14 cellular contexts compared by ENCODE assay signal in genomic region chr10:73169320-73169719, GRCh38. TPM values are rescaled to one million over a fixed set of nuclear protein-coding genes. Genes with fewer than 3 reads are reported as not detected.
DNase-seq lines count a peak whose midpoint lies in the region; ATAC-seq, FAIRE-seq and TF ChIP-seq lines count a peak whose summit lies in the region.
"Had no signal": no experiment of that assay in that cellular context is flagged by ENCODE, and none has a peak within 500 bp of the region (broad histone marks: within the 10 kb centered on the region; RNA-seq: fewer than 3 reads in every experiment).

No MANE protein-coding gene starts in this region.

- no peak overlapping the region for H3K27ac ChIP-seq in CD4-positive, alpha-beta memory T cell (ENCODE audit: low read depth, low read length)
- H3K27ac ChIP-seq in vagina: no peak overlapping the region
- H3K27ac ChIP-seq in PC-3 (ENCODE audit: low read length): no peak overlapping the region

- TF ChIP-seq POLR2A in vagina (IDR thresholded peaks at IDR 0.05) (no peak), GM12892 (IDR thresholded peaks at IDR 0.05; ENCODE audit: low read depth, low read length) (no peak)

- no peaks in the 10 kb centered on the region for H3K27me3 Mint-ChIP-seq in CD4-positive, alpha-beta memory T cell
- H3K27me3 Mint-ChIP-seq in activated T-helper 1 cell treated with anti-CD3 and anti-CD28 coated beads, Interleukin-12 subunit alpha, Interleukin-12 subunit beta, Interleukin-2, Interleukin-4 antibody, amounts not matched to agents 30 ng/mL and 10 ng/mL and 1 ng/mL, durations not matched to agents 14 hours and 24 hours and 36 hours (ENCODE audit: insufficient read depth): no peaks in the 10 kb centered on the region
- no peaks in the 10 kb centered on the region for H3K27me3 Mint-ChIP-seq in naive thymus-derived CD8-positive, alpha-beta T cell

- H3K4me1 Mint-ChIP-seq in CD4-positive, alpha-beta memory T cell: peaks cover 26 to 39% (median 32%) of the 10 kb centered on the region in 4 donors
- peaks cover 33% of the 10 kb centered on the region for H3K4me1 Mint-ChIP-seq in activated T-helper 1 cell treated with anti-CD3 and anti-CD28 coated beads, Interleukin-12 subunit alpha, Interleukin-12 subunit beta, Interleukin-2, Interleukin-4 antibody, amounts not matched to agents 30 ng/mL and 10 ng/mL and 1 ng/mL, durations not matched to agents 14 hours and 24 hours and 36 hours (ENCODE audit: low read depth)
- peaks cover 25 to 39% (median 38%) of the 10 kb centered on the region in 4 donors for H3K4me1 Mint-ChIP-seq in naive thymus-derived CD8-positive, alpha-beta T cell

- H3F3A ChIP-seq in PC-3 (ENCODE audit: low read length, unreplicated experiment): no peaks in the 10 kb centered on the region

- no peak overlapping the region for H3K9ac ChIP-seq in PC-3 (ENCODE audit: low read length)

- no peak overlapping the region for H3K4me3 ChIP-seq in CD4-positive, alpha-beta memory T cell (ENCODE audit: low read length in 2 of 2)
- H3K4me3 ChIP-seq in HFF-Myc (replicated peaks; ENCODE audit: low read depth, low read length) (peak overlapping the region; percentile 100; the same call in 1 of the 2 replicates), vagina (no peak overlapping the region), PC-3 (ENCODE audit: low read length) (no peak overlapping the region)

- peaks cover 31% of the 10 kb centered on the region for H3K4me1 ChIP-seq in CD4-positive, alpha-beta memory T cell (ENCODE audit: insufficient read depth, low read length)
- H3K4me1 ChIP-seq in vagina (peaks cover 37% of the 10 kb centered on the region), PC-3 (ENCODE audit: insufficient read depth, low read length) (peaks cover 21% of the 10 kb centered on the region)

- DNase-seq in CD4-positive, alpha-beta memory T cell: no peak
- no peak for DNase-seq in HFF-Myc (ENCODE audit: extremely low read depth, low read depth)
- DNase-seq in activated T-helper 1 cell treated with anti-CD3 and anti-CD28 coated beads, Interleukin-12 subunit alpha, Interleukin-12 subunit beta, Interleukin-2, Interleukin-4 antibody, amounts not matched to agents 30 ng/mL and 10 ng/mL and 1 ng/mL, durations not matched to agents 14 hours and 24 hours and 36 hours (ENCODE audit: low spot score): no peak
- no peak for DNase-seq in naive thymus-derived CD8-positive, alpha-beta T cell
- DNase-seq in vagina (ENCODE audit: extremely low spot score in 2 of 2): no peak
- DNase-seq in GM12892 (ENCODE audit: insufficient read length): no peak
- DNase-seq in PC-3: no peak
- DNase-seq: lower lobe of right lung; NCI-H2029 treated with DMSO at 0.1 percent for 48 hours; NCI-H526 treated with DMSO at 0.1 percent for 48 hours; stimulated activated CD4-positive, alpha-beta T cell treated with anti-CD3 and anti-CD28 coated beads, Interleukin-2, amount 100 ng/mL, for 24 hours had no signal

- no peak for ATAC-seq in naive thymus-derived CD8-positive, alpha-beta T cell
- no peak for ATAC-seq in PC-3
- ATAC-seq: gastroesophageal sphincter, Panc1 had no signal

- H3K27me3 ChIP-seq in CD4-positive, alpha-beta memory T cell (ENCODE audit: insufficient read depth, low read length): no peaks in the 10 kb centered on the region
- H3K27me3 ChIP-seq in vagina: no peaks in the 10 kb centered on the region
- no peaks in the 10 kb centered on the region for H3K27me3 ChIP-seq in PC-3 (ENCODE audit: low read length)
- H3K27me3 ChIP-seq: gastroesophageal sphincter, right atrium auricular region had no signal

- H3K36me3 Mint-ChIP-seq in CD4-positive, alpha-beta memory T cell: peaks cover 4 to 16% of the 10 kb centered on the region in 2 donors
- H3K36me3 Mint-ChIP-seq in activated T-helper 1 cell treated with anti-CD3 and anti-CD28 coated beads, Interleukin-12 subunit alpha, Interleukin-12 subunit beta, Interleukin-2, Interleukin-4 antibody, amounts not matched to agents 30 ng/mL and 10 ng/mL and 1 ng/mL, durations not matched to agents 14 hours and 24 hours and 36 hours (ENCODE audit: low read depth): peaks cover 18% of the 10 kb centered on the region
- H3K36me3 Mint-ChIP-seq in naive thymus-derived CD8-positive, alpha-beta T cell: peaks cover 0 to 11% (median 0%) of the 10 kb centered on the region in 3 donors

- no peak for FAIRE-seq in GM12892 (lab: Jason Lieb, UNC)

- H3K79me2 ChIP-seq in PC-3 (ENCODE audit: low read length): peaks cover 48% of the 10 kb centered on the region

- intact Hi-C loops in CD4-positive, alpha-beta memory T cell (cut with micrococcal nuclease): loop anchor here (2.0 to 5.0 kb wide), 4 partner anchors 77 to 815 kb away; partner anchors contain the start of genes ANXA7, DNAJB12, DNAJC9 and PPP3CB
- intact Hi-C loops in activated T-helper 1 cell treated with anti-CD3 and anti-CD28 coated beads, Interleukin-12 subunit alpha, Interleukin-12 subunit beta, Interleukin-2, Interleukin-4 antibody, amounts not matched to agents 30 ng/mL and 10 ng/mL and 1 ng/mL, durations not matched to agents 14 hours and 24 hours and 36 hours (cut with micrococcal nuclease): loop anchor here (5.0 to 10.0 kb wide), 5 partner anchors 188 to 1085 kb away; partner anchors contain the start of genes CFAP70, MCU, PPP3CB and SPOCK2
- intact Hi-C loops in vagina (cut with DNase I) (loop anchor here (10.0 kb wide), 1 partner anchor 325 kb away; the partner anchor contains the start of gene PPP3CB), PC-3 (cut with micrococcal nuclease) (loop anchor here (2.0 kb wide), 1 partner anchor 73 kb away; the partner anchor contains the start of gene P4HA1)

- H3K27ac Mint-ChIP-seq in CD4-positive, alpha-beta memory T cell: peak overlapping the region in 3 of 7 donors; percentile 36 to 99 (median 57)
- no peak overlapping the region for H3K27ac Mint-ChIP-seq in activated T-helper 1 cell treated with anti-CD3 and anti-CD28 coated beads, Interleukin-12 subunit alpha, Interleukin-12 subunit beta, Interleukin-2, Interleukin-4 antibody, amounts not matched to agents 30 ng/mL and 10 ng/mL and 1 ng/mL, durations not matched to agents 14 hours and 24 hours and 36 hours
- peak overlapping the region in 4 of 10 donors; percentile 43 to 64 (median 54) for H3K27ac Mint-ChIP-seq in naive thymus-derived CD8-positive, alpha-beta T cell

- no peaks in the 10 kb centered on the region for H4K20me1 ChIP-seq in PC-3 (ENCODE audit: low read length)

- no TSS peak for BruUV-seq in PC-3 (replicated peaks; lab: Mats Ljungman, UMichigan)

- peak overlapping the region in 7 of 8 donors; percentile 15 to 62 (median 44) for H3K4me3 Mint-ChIP-seq in CD4-positive, alpha-beta memory T cell
- H3K4me3 Mint-ChIP-seq in activated T-helper 1 cell treated with anti-CD3 and anti-CD28 coated beads, Interleukin-12 subunit alpha, Interleukin-12 subunit beta, Interleukin-2, Interleukin-4 antibody, amounts not matched to agents 30 ng/mL and 10 ng/mL and 1 ng/mL, durations not matched to agents 14 hours and 24 hours and 36 hours: peak overlapping the region; percentile 30
- H3K4me3 Mint-ChIP-seq in naive thymus-derived CD8-positive, alpha-beta T cell: peak overlapping the region in 7 of 10 donors; percentile 33 to 97 (median 47)

- no peaks in the 10 kb centered on the region for H3K9me3 ChIP-seq in CD4-positive, alpha-beta memory T cell (ENCODE audit: control insufficient read depth in 1 of 2, low read length in 2 of 2)
- H3K9me3 ChIP-seq in vagina: no peaks in the 10 kb centered on the region
- H3K9me3 ChIP-seq in PC-3 (ENCODE audit: low read length): no peaks in the 10 kb centered on the region
- H3K9me3 ChIP-seq: gastroesophageal sphincter, lower lobe of right lung, right atrium auricular region had no signal

- H3K9me3 Mint-ChIP-seq in CD4-positive, alpha-beta memory T cell: no peaks in the 10 kb centered on the region
- H3K9me3 Mint-ChIP-seq in activated T-helper 1 cell treated with anti-CD3 and anti-CD28 coated beads, Interleukin-12 subunit alpha, Interleukin-12 subunit beta, Interleukin-2, Interleukin-4 antibody, amounts not matched to agents 30 ng/mL and 10 ng/mL and 1 ng/mL, durations not matched to agents 14 hours and 24 hours and 36 hours: no peaks in the 10 kb centered on the region
- no peaks in the 10 kb centered on the region for H3K9me3 Mint-ChIP-seq in naive thymus-derived CD8-positive, alpha-beta T cell

- H2AFZ ChIP-seq in PC-3 (ENCODE audit: low read length): no peak overlapping the region

- CTCF ChIA-PET in CD4-positive, alpha-beta memory T cell (lab: Charles Lee; ENCODE audit: partially characterized antibody): interaction anchor here (1.2 to 4.5 kb wide), 4 partner anchors 10 to 76 kb away, joined by 3 to 63 read pairs (median 22); partner anchors contain the start of genes NUDT13 and P4HA1
- CTCF ChIA-PET in PC-3 (lab: Charles Lee): interaction anchor here (1.2 to 2.3 kb wide), 2 partner anchors 10 to 75 kb away, joined by 4 to 19 read pairs; no protein-coding TSS in a partner anchor

- no peak overlapping the region for H3K4me2 ChIP-seq in PC-3 (ENCODE audit: low read length)

- POLR2A ChIA-PET in CD4-positive, alpha-beta memory T cell (lab: Charles Lee; ENCODE audit: partially characterized antibody): interaction anchor here (1.0 to 2.8 kb wide), 4 partner anchors 15 to 78 kb away, joined by 3 to 13 read pairs (median 6); partner anchors contain the start of genes DNAJC9 and P4HA1
- POLR2A ChIA-PET in naive thymus-derived CD8-positive, alpha-beta T cell (lab: Charles Lee): interaction anchor here (0.7 to 1.5 kb wide), 4 partner anchors 11 to 498 kb away, joined by 3 to 6 read pairs (median 4); partner anchors contain the start of genes DNAJC9 and P4HA1
- POLR2A ChIA-PET in PC-3 (lab: Charles Lee; ENCODE audit: unreplicated experiment): interaction anchor here (0.6 to 1.1 kb wide), 4 partner anchors 34 to 73 kb away, joined by 4 to 9 read pairs (median 4); partner anchors contain the start of gene P4HA1

- H3K36me3 ChIP-seq in CD4-positive, alpha-beta memory T cell (ENCODE audit: insufficient read depth, low read length): no peaks in the 10 kb centered on the region
- H3K36me3 ChIP-seq in vagina (no peaks in the 10 kb centered on the region), PC-3 (ENCODE audit: low read depth, low read length) (peaks cover 6% of the 10 kb centered on the region; the same call in 1 of the 2 replicates)
- H3K36me3 ChIP-seq: gastroesophageal sphincter, right atrium auricular region had no signal

- TF ChIP-seq CTCF in HFF-Myc (IDR thresholded peaks at IDR 0.05; ENCODE audit: low read depth, low read length, missing control alignments) (no peak), vagina (IDR thresholded peaks at IDR 0.05) (no peak), PC-3 (conservative IDR thresholded peaks at IDR 0.05; ENCODE audit: low read depth, low read length) (no peak)

- no peaks in the 10 kb centered on the region for H3K9me2 ChIP-seq in PC-3 (replicated peaks; ENCODE audit: low read length)

RNA-seq across cellular contexts. Expression of gene FAM149B1, which starts 1.4 kb away (rescaled TPM):
- total RNA-seq in CD4-positive, alpha-beta memory T cell: 10 to 100 TPM; 18.1 to 20.5 TPM
- polyA plus RNA-seq in CD4-positive, alpha-beta memory T cell: 1 to 10 TPM; 3.9 to 5.0 TPM
- 11.1 and 11.3 TPM in 2 replicates for total RNA-seq in activated T-helper 1 cell treated with anti-CD3 and anti-CD28 coated beads, Interleukin-12 subunit alpha, Interleukin-12 subunit beta, Interleukin-2, Interleukin-4 antibody, amounts not matched to agents 30 ng/mL and 10 ng/mL and 1 ng/mL, durations not matched to agents 14 hours and 24 hours and 36 hours
- total RNA-seq in naive thymus-derived CD8-positive, alpha-beta T cell: 10 to 100 TPM; 20.3 to 21.5 TPM
- 1 to 10 TPM; 5.1 to 5.6 (median 5.4) TPM for polyA plus RNA-seq in naive thymus-derived CD8-positive, alpha-beta T cell
- total RNA-seq in vagina (25.8 TPM), PC-3 (2014; rRNA removed) (34.3 and 39.1 TPM in 2 replicates)
- polyA plus RNA-seq in GM12892 (2012; ENCODE audit: missing spikeins): 14.1 TPM

RNA-seq across cellular contexts. Expression of gene ECD, which starts 1.5 kb away (rescaled TPM):
- 10 to 100 TPM; 31.1 to 35.3 TPM for total RNA-seq in CD4-positive, alpha-beta memory T cell
- polyA plus RNA-seq in CD4-positive, alpha-beta memory T cell: 10 to 100 TPM; 33.2 to 33.8 TPM
- 38.0 and 39.5 TPM in 2 replicates for total RNA-seq in activated T-helper 1 cell treated with anti-CD3 and anti-CD28 coated beads, Interleukin-12 subunit alpha, Interleukin-12 subunit beta, Interleukin-2, Interleukin-4 antibody, amounts not matched to agents 30 ng/mL and 10 ng/mL and 1 ng/mL, durations not matched to agents 14 hours and 24 hours and 36 hours
- 10 to 100 TPM; 31.3 to 36.0 TPM for total RNA-seq in naive thymus-derived CD8-positive, alpha-beta T cell
- polyA plus RNA-seq in naive thymus-derived CD8-positive, alpha-beta T cell: 10 to 100 TPM; 19.9 to 32.8 (median 31.5) TPM
- total RNA-seq in vagina (26.5 TPM), PC-3 (2014; rRNA removed) (103 and 108 TPM in 2 replicates)
- 31.3 TPM for polyA plus RNA-seq in GM12892 (2012; ENCODE audit: missing spikeins)

RNA-seq across cellular contexts. Expression of gene NUDT13, which starts 59.1 kb away (rescaled TPM):
- total RNA-seq in CD4-positive, alpha-beta memory T cell: 1 to 10 TPM; 2.5 to 2.9 TPM
- 1 to 10 TPM; 1.4 to 1.6 TPM for polyA plus RNA-seq in CD4-positive, alpha-beta memory T cell
- total RNA-seq in activated T-helper 1 cell treated with anti-CD3 and anti-CD28 coated beads, Interleukin-12 subunit alpha, Interleukin-12 subunit beta, Interleukin-2, Interleukin-4 antibody, amounts not matched to agents 30 ng/mL and 10 ng/mL and 1 ng/mL, durations not matched to agents 14 hours and 24 hours and 36 hours: 0.81 and 0.83 TPM in 2 replicates
- 1 to 10 TPM; 2.2 to 3.4 TPM for total RNA-seq in naive thymus-derived CD8-positive, alpha-beta T cell
- 1 to 10 TPM; 1.0 to 1.7 (median 1.3) TPM for polyA plus RNA-seq in naive thymus-derived CD8-positive, alpha-beta T cell
- total RNA-seq in vagina (2.9 TPM), PC-3 (2014; rRNA removed) (1.1 and 1.8 TPM in 2 replicates)
- 4.9 TPM for polyA plus RNA-seq in GM12892 (2012; ENCODE audit: missing spikeins)
